1 cellular context compared by ENCODE assay signal in genomic region chr2:160582481-160583161, GRCh38.
TF ChIP-seq lines count a peak whose summit lies in the region.

No MANE protein-coding gene starts in this region.

TF ChIP-seq in GM23338, 12 proteins besides CTCF, POLR2A, EP300 and RAD21 (continued from another document):
- TF ChIP-seq NANOG (IDR thresholded peaks at IDR 0.05; ENCODE audit: borderline replicate concordance): no peak
- no peak for TF ChIP-seq POLR2AphosphoS5 (IDR thresholded peaks at IDR 0.05; ENCODE audit: low read depth)
- TF ChIP-seq REST (IDR thresholded peaks at IDR 0.05; ENCODE audit: unreplicated experiment): no peak
- no peak for TF ChIP-seq ZNF331 (CRISPR knock-in tag; IDR thresholded peaks at IDR 0.05; ENCODE audit: low read depth)
- TF ChIP-seq STAT1 (IDR thresholded peaks at IDR 0.05; ENCODE audit: unreplicated experiment): no peak
- TF ChIP-seq ZNF114 (CRISPR knock-in tag; IDR thresholded peaks at IDR 0.05): no peak
- TF ChIP-seq ETS1 (IDR thresholded peaks at IDR 0.05): no peak
- no peak for TF ChIP-seq EZH2phosphoT487 (IDR thresholded peaks at IDR 0.05; ENCODE audit: unreplicated experiment)
